In the genomic region with DNA sequence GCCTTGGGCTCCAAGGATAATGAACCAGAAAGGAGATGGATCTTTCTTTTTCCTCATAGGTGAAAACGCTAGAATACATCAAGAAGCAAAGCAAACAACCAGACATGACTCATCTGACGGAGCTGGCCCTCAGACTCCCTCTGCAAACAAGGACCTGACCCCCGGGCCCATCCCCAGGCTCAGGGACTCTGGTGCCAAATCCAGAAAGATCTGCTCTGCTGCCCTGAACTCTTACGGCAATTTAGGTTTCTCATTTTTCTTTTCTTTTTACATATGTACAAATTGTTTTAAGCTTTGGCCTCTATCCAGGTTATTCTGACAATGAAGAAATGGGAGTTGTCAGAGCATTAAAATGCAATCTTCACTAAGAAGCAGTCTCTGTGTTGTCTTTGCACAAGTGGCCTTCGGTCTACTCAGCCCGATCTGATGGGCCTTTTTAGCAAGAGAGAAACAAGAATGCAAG, we compare ENCODE assay signal across 10 cellular contexts. TPM values are rescaled to one million over a fixed set of nuclear protein-coding genes. Genes with fewer than 3 reads are reported as not detected.
DNase-seq lines count a peak whose midpoint lies in the region; ATAC-seq and TF ChIP-seq lines count a peak whose summit lies in the region.
"Had no signal": no experiment of that assay in that cellular context is flagged by ENCODE, and none has a peak within 500 bp of the region (broad histone marks: within the 10 kb centered on the region; RNA-seq: fewer than 3 reads in every experiment).

No MANE protein-coding gene starts in this region.

- H3K4me1 ChIP-seq in Peyer's patch: peaks cover 0 to 46% (median 13%) of the 10 kb centered on the region in 4 donors

- no peaks in the 10 kb centered on the region for H3K27me3 ChIP-seq in Peyer's patch
- H3K27me3 ChIP-seq: foreskin keratinocyte had no signal

- ATAC-seq in GM19455 (IDR thresholded peaks at IDR 0.05; ENCODE audit: unreplicated experiment) (no peak), HG03108 (IDR thresholded peaks at IDR 0.05; ENCODE audit: unreplicated experiment) (no peak), omental fat pad (ENCODE audit: low FRiP score) (no peak)
- ATAC-seq: foreskin keratinocyte had no signal

- H3K27ac ChIP-seq in Peyer's patch (peak overlapping the region in 3 of 4 donors; percentile 2 to 52 (median 31)), skin epidermis (peak overlapping the region in 11 of 21 experiments; percentile 16 to 84 (median 49))
- H3K27ac ChIP-seq: foreskin keratinocyte had no signal

- no peak overlapping the region for H3K4me3 ChIP-seq in Peyer's patch
- H3K4me3 ChIP-seq in skin epidermis: no peak overlapping the region

- peaks cover 0 to 41% (median 0%) of the 10 kb centered on the region in 3 donors for H3K36me3 ChIP-seq in Peyer's patch

- no peak for TF ChIP-seq CTCF in Peyer's patch (IDR thresholded peaks at IDR 0.05)
- no peak for TF ChIP-seq CTCF in omental fat pad (IDR thresholded peaks at IDR 0.05)

- DNase-seq in DMS53 treated with DMSO at 0.1 percent for 48 hours (lab: John Stamatoyannopoulos, UW; ENCODE audit: unreplicated experiment): peak; percentile 49
- DNase-seq in Peyer's patch: peak in 2 of 3 donors; percentile 63
- DNase-seq in fibroblast of peridontal ligament (ENCODE audit: extremely low read depth): peak; percentile 67
- no peak for DNase-seq in omental fat pad (ENCODE audit: low spot score)
- DNase-seq in NCI-H226: no peak
- DNase-seq: foreskin keratinocyte, NCI-H526 treated with DMSO at 0.1 percent for 48 hours had no signal

- TF ChIP-seq POLR2A in Peyer's patch (IDR thresholded peaks at IDR 0.05): no peak

- H3K9me3 ChIP-seq in Peyer's patch: no peaks in the 10 kb centered on the region

RNA-seq across cellular contexts. Expression of a gene that starts 17.7 kb away (rescaled TPM):
- total RNA-seq in Peyer's patch (10 to 100 TPM in 3 of 4 donors, 1 to 10 TPM in 1; 10.0 to 26.1 (median 19.9) TPM), omental fat pad (10 to 100 TPM in 2 of 4 donors, 1 to 10 TPM in 2; 4.6 to 19.9 (median 10.1) TPM)

RNA-seq across cellular contexts. Expression of a gene that starts 17.7 kb away (rescaled TPM):
- 10 to 100 TPM in 2 of 4 donors, 1 to 10 TPM in 2; 8.2 to 42.9 (median 10.3) TPM for total RNA-seq in Peyer's patch
- total RNA-seq in omental fat pad: 10 to 100 TPM; 14.5 to 28.2 (median 18.9) TPM

Comparison
In these comparisons a context has a peak if more than half of its experiments do, and no peak if none do; other contexts are left out.
1. DNase-seq: peak in DMS53 treated with DMSO at 0.1 percent for 48 hours (single experiment), Peyer's patch (2 of 3) and fibroblast of peridontal ligament (single experiment); none in omental fat pad (single experiment) and NCI-H226 (single experiment).